In genomic region chr18:74412106-74412880, GRCh38 we compare ENCODE assay signal across 20 cellular contexts. TPM values are rescaled to one million over a fixed set of nuclear protein-coding genes. Genes with fewer than 3 reads are reported as not detected.
A peak's percentile ranks its signal among the peaks of the same experiment; 100 is the strongest.
DNase-seq lines count a peak whose midpoint lies in the region; ATAC-seq and TF ChIP-seq lines count a peak whose summit lies in the region.
"Had no signal": no experiment of that assay in that cellular context is flagged by ENCODE, and none has a peak within 500 bp of the region (broad histone marks: within the 10 kb centered on the region; RNA-seq: fewer than 3 reads in every experiment).

No MANE protein-coding gene starts in this region.

- peaks cover 6 to 17% of the 10 kb centered on the region in 2 donors for H3K4me1 ChIP-seq in thyroid gland
- H3K4me1 ChIP-seq in testis: no peaks in the 10 kb centered on the region
- H3K4me1 ChIP-seq: right lobe of liver had no signal

- peak overlapping the region in 1 of 3 donors; percentile 29 for H3K27ac ChIP-seq in thyroid gland
- H3K27ac ChIP-seq in testis: no peak overlapping the region
- H3K27ac ChIP-seq: 22Rv1, epithelial cell of prostate, right lobe of liver had no signal

- no peak for TF ChIP-seq CTCF in thyroid gland (IDR thresholded peaks at IDR 0.05)
- no peak for TF ChIP-seq CTCF in testis (IDR thresholded peaks at IDR 0.05)

- DNase-seq in DMS153 (lab: John Stamatoyannopoulos, UW): peak; percentile 25
- no peak for DNase-seq in DMS153 treated with DMSO at 0.1 percent for 48 hours (lab: John Stamatoyannopoulos, UW; ENCODE audit: unreplicated experiment)
- DNase-seq in amygdala (lab: John Stamatoyannopoulos, UW): peak in 55 of 56 donors; percentile 26 to 89 (median 71)
- peak; percentile 77 for DNase-seq in inferior parietal cortex (ENCODE audit: extremely low spot score)
- peak; percentile 83 to 86 for DNase-seq in thyroid gland
- DNase-seq in mucosa of gallbladder (ENCODE audit: low spot score): no peak
- DNase-seq in testis: no peak
- DNase-seq: activated naive CD8-positive, alpha-beta T cell treated with anti-CD3 and anti-CD28 coated beads, Interleukin-2, amount 10 ng/mL, durations not matched to agents 7 days and 5 days; GDM1; right lobe of liver had no signal

- H3K36me3 ChIP-seq in thyroid gland (no peaks in the 10 kb centered on the region), testis (ENCODE audit: low read depth, missing control alignments) (no peaks in the 10 kb centered on the region)
- H3K36me3 ChIP-seq: right lobe of liver had no signal

- intact Hi-C loops in thyroid gland (cut with DNase I): no loop called here
- intact Hi-C loops in testis (cut with DNase I; ENCODE audit: low total_unique reads): no loop called here

- TF ChIP-seq POLR2A in thyroid gland (IDR thresholded peaks at IDR 0.05) (no peak), testis (IDR thresholded peaks at IDR 0.05) (no peak)

- H3K4me3 ChIP-seq in thyroid gland (replicated peaks in 1 of 3): no peak overlapping the region
- no peak overlapping the region for H3K4me3 ChIP-seq in testis
- H3K4me3 ChIP-seq: right lobe of liver had no signal

- H3K9me3 ChIP-seq in thyroid gland (no peaks in the 10 kb centered on the region), testis (no peaks in the 10 kb centered on the region)
- H3K9me3 ChIP-seq: right lobe of liver had no signal

- no peak for ATAC-seq in HG02678 (IDR thresholded peaks at IDR 0.05; ENCODE audit: unreplicated experiment)
- ATAC-seq: activated CD4-positive, alpha-beta T cell treated with anti-CD3 and anti-CD28 coated beads for 36 hours; HepG2; left lobe of liver; right lobe of liver had no signal

- WGBS in thyroid gland, 2 donors: 36 to 38% methylated on average over 16 to 21 of the region's 21 CpGs
- WGBS in testis, 2 donors: 82 to 87% methylated on average over 15 to 21 of the region's 21 CpGs

- no peaks in the 10 kb centered on the region for H3K27me3 ChIP-seq in thyroid gland
- H3K27me3 ChIP-seq in testis: no peaks in the 10 kb centered on the region
- H3K27me3 ChIP-seq: right lobe of liver had no signal

RNA-seq across cellular contexts. Expression of gene DIPK1C, which starts 44.8 kb away (rescaled TPM):
- not detected for total RNA-seq in thyroid gland
- total RNA-seq in mucosa of gallbladder: 0.14 TPM
- total RNA-seq in testis: 10 to 100 TPM; 16.2 to 17.0 TPM
- polyA plus RNA-seq in testis (ENCODE audit: insufficient read depth, low read depth, low replicate concordance): 9.3 TPM
- total RNA-seq: activated CD4-positive, alpha-beta T cell treated with anti-CD3 and anti-CD28 coated beads for 36 hours; activated naive CD8-positive, alpha-beta T cell treated with anti-CD3 and anti-CD28 coated beads, Interleukin-2, amount 10 ng/mL, durations not matched to agents 7 days and 5 days; CD4-positive, alpha-beta memory T cell; H4; HepG2; left lobe of liver; myocyte; NCI-H460 had no signal
- polyA plus RNA-seq: CD4-positive, alpha-beta memory T cell had no signal

Comparison
In these comparisons a context has a peak if more than half of its experiments do, and no peak if none do; other contexts are left out.
1. DNase-seq: peak in DMS153 (single experiment), amygdala (55 of 56), inferior parietal cortex (single experiment) and thyroid gland (2 of 2); none in DMS153 treated with DMSO at 0.1 percent for 48 hours (single experiment), mucosa of gallbladder (single experiment) and testis (single experiment).
2. RNA of gene DIPK1C, which starts 44.8 kb away (total RNA-seq): 16.2 to 17.0 TPM in testis; 0.14 TPM in mucosa of gallbladder (single experiment) and not detected in thyroid gland; every median in the first group is over 10 times any median in the second.